Comparison of ENCODE assay signal across 25 cellular contexts in genomic region chr4:98166731-98167041, GRCh38. TPM values are rescaled to one million over a fixed set of nuclear protein-coding genes. Genes with fewer than 3 reads are reported as not detected.
"Had no signal": no experiment of that assay in that cellular context is flagged by ENCODE, and none has a peak within 500 bp of the region (broad histone marks: within the 10 kb centered on the region; RNA-seq: fewer than 3 reads in every experiment).

No MANE protein-coding gene starts in this region.

- H3K27ac ChIP-seq: brain microvascular endothelial cell, SJCRH30 had no signal

- H3K27me3 ChIP-seq: brain microvascular endothelial cell, SJCRH30 had no signal

- H3K9me3 Mint-ChIP-seq: activated CD4-positive, alpha-beta T cell treated with anti-CD3 and anti-CD28 coated beads, Interleukin-2, amount 10 ng/mL, durations not matched to agents 24 days and 14 days; activated naive CD4-positive, alpha-beta T cell treated with anti-CD3 and anti-CD28 coated beads for 36 hours; activated T-cell treated with anti-CD3 and anti-CD28 coated beads, Interleukin-2, amount 50 U/mL, for 4 hours; activated T-helper 17 cell treated with anti-CD3 and anti-CD28 coated beads, Interleukin-2, amount 50 U/mL, for 72 hours had no signal

- DNase-seq: activated CD4-positive, alpha-beta T cell treated with anti-CD3 and anti-CD28 coated beads, Interleukin-2, amount 10 ng/mL, durations not matched to agents 24 days and 14 days; activated CD4-positive, alpha-beta T cell treated with anti-CD3 and anti-CD28 coated beads, Interleukin-2, amount 50 U/mL, for 48 hours; activated CD4-positive, CD25-positive, alpha-beta regulatory T cell treated with anti-CD3 and anti-CD28 coated beads, Interleukin-2, amount 50 U/mL, for 72 hours; activated CD8-positive, alpha-beta memory T cell treated with anti-CD3 and anti-CD28 coated beads, Interleukin-2, amount 10 ng/mL, durations not matched to agents 7 days and 5 days; activated gamma-delta T cell; activated naive CD4-positive, alpha-beta T cell treated with anti-CD3 and anti-CD28 coated beads for 36 hours; activated T-cell treated with anti-CD3 and anti-CD28 coated beads, Interleukin-2, amount 50 U/mL, for 4 hours; brain microvascular endothelial cell; cerebellar nuclear complex; Karpas-422; NCI-H1105 treated with DMSO at 0.1 percent for 48 hours; NCI-H1436 treated with DMSO at 0.1 percent for 48 hours; NCI-H187; NCI-H2081; NCI-H510A treated with DMSO at 0.1 percent for 48 hours; NCI-H69; NK-92 treated with Interleukin-12 subunit alpha and Interleukin-12 subunit beta, amount 100 ng/mL, for 24 hours; OCI-M1; SJCRH30; T-helper 17 cell; T-helper 9 cell had no signal

- H3K4me3 Mint-ChIP-seq: activated CD4-positive, alpha-beta T cell treated with anti-CD3 and anti-CD28 coated beads, Interleukin-2, amount 10 ng/mL, durations not matched to agents 24 days and 14 days; activated CD8-positive, alpha-beta memory T cell treated with anti-CD3 and anti-CD28 coated beads, Interleukin-2, amount 10 ng/mL, durations not matched to agents 7 days and 5 days; activated naive CD4-positive, alpha-beta T cell treated with anti-CD3 and anti-CD28 coated beads for 36 hours; activated naive CD8-positive, alpha-beta T cell; activated T-cell treated with anti-CD3 and anti-CD28 coated beads, Interleukin-2, amount 50 U/mL, for 4 hours; activated T-helper 17 cell treated with anti-CD3 and anti-CD28 coated beads, Interleukin-2, amount 50 U/mL, for 72 hours; T-helper 17 cell; WTC11 had no signal

- H3K9me3 ChIP-seq: SJCRH30 had no signal

- ATAC-seq: activated CD8-positive, alpha-beta memory T cell treated with anti-CD3 and anti-CD28 coated beads, Interleukin-2, amount 10 ng/mL, durations not matched to agents 7 days and 5 days; activated T-cell treated with anti-CD3 and anti-CD28 coated beads, Interleukin-2, amount 50 U/mL, for 4 hours; activated T-helper 17 cell treated with anti-CD3 and anti-CD28 coated beads, Interleukin-2, amount 50 U/mL, for 72 hours; K562; T-helper 17 cell; WTC11 had no signal

- H3K27ac Mint-ChIP-seq: activated CD4-positive, alpha-beta T cell treated with anti-CD3 and anti-CD28 coated beads, Interleukin-2, amount 10 ng/mL, durations not matched to agents 24 days and 14 days; activated CD8-positive, alpha-beta memory T cell treated with anti-CD3 and anti-CD28 coated beads, Interleukin-2, amount 10 ng/mL, durations not matched to agents 7 days and 5 days; activated naive CD4-positive, alpha-beta T cell treated with anti-CD3 and anti-CD28 coated beads for 36 hours; activated naive CD8-positive, alpha-beta T cell; activated T-helper 17 cell treated with anti-CD3 and anti-CD28 coated beads, Interleukin-2, amount 50 U/mL, for 72 hours; T-helper 17 cell; WTC11 had no signal

- H3K36me3 Mint-ChIP-seq: activated CD8-positive, alpha-beta memory T cell treated with anti-CD3 and anti-CD28 coated beads, Interleukin-2, amount 10 ng/mL, durations not matched to agents 7 days and 5 days; activated naive CD8-positive, alpha-beta T cell; WTC11 had no signal

- H3K4me1 ChIP-seq: SJCRH30 had no signal

- H3K4me3 ChIP-seq: K562, SJCRH30 had no signal

- H3K4me1 Mint-ChIP-seq: activated CD4-positive, alpha-beta T cell treated with anti-CD3 and anti-CD28 coated beads, Interleukin-2, amount 10 ng/mL, durations not matched to agents 24 days and 14 days; activated CD8-positive, alpha-beta memory T cell treated with anti-CD3 and anti-CD28 coated beads, Interleukin-2, amount 10 ng/mL, durations not matched to agents 7 days and 5 days; activated T-helper 17 cell treated with anti-CD3 and anti-CD28 coated beads, Interleukin-2, amount 50 U/mL, for 72 hours; T-helper 17 cell had no signal

- H3K36me3 ChIP-seq: brain microvascular endothelial cell, SJCRH30 had no signal

- H3K27me3 Mint-ChIP-seq: activated naive CD8-positive, alpha-beta T cell; activated T-helper 17 cell treated with anti-CD3 and anti-CD28 coated beads, Interleukin-2, amount 50 U/mL, for 72 hours had no signal

RNA-seq across cellular contexts. Expression of gene STPG2, which starts 23.4 kb away (rescaled TPM):
- total RNA-seq: activated CD4-positive, alpha-beta T cell treated with anti-CD3 and anti-CD28 coated beads, Interleukin-2, amount 10 ng/mL, durations not matched to agents 24 days and 14 days; activated CD8-positive, alpha-beta memory T cell treated with anti-CD3 and anti-CD28 coated beads, Interleukin-2, amount 10 ng/mL, durations not matched to agents 7 days and 5 days; activated naive CD4-positive, alpha-beta T cell treated with anti-CD3 and anti-CD28 coated beads for 36 hours; activated T-cell treated with anti-CD3 and anti-CD28 coated beads, Interleukin-2, amount 50 U/mL, for 4 hours; K562; SJCRH30 had no signal
- polyA plus RNA-seq: K562 had no signal
